In the genomic region with DNA sequence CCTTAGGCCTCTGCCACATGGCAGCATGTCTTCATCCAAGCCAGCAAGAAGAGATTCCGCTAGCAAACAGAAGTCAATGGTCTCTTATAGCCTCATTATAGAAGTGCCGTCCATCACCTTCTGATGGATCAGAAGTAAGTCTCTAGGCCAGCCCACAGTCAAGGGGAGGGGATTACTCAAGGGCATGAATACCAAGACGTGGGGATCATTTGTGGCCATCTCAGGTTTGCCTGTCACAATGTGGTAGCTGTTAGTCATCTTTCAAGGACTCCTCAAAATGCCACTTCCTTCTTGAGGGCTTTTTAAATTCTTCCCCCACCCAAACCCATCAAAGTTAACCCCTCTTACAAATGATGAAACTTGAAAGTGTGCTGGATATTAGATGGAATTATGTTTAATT, we compare ENCODE assay signal across 1 cellular context.
TF ChIP-seq lines count a peak whose summit lies in the region.

No MANE protein-coding gene starts in this region.

TF ChIP-seq in GM23338, 12 proteins besides CTCF, POLR2A, EP300 and RAD21:
- TF ChIP-seq, protein P1, sequence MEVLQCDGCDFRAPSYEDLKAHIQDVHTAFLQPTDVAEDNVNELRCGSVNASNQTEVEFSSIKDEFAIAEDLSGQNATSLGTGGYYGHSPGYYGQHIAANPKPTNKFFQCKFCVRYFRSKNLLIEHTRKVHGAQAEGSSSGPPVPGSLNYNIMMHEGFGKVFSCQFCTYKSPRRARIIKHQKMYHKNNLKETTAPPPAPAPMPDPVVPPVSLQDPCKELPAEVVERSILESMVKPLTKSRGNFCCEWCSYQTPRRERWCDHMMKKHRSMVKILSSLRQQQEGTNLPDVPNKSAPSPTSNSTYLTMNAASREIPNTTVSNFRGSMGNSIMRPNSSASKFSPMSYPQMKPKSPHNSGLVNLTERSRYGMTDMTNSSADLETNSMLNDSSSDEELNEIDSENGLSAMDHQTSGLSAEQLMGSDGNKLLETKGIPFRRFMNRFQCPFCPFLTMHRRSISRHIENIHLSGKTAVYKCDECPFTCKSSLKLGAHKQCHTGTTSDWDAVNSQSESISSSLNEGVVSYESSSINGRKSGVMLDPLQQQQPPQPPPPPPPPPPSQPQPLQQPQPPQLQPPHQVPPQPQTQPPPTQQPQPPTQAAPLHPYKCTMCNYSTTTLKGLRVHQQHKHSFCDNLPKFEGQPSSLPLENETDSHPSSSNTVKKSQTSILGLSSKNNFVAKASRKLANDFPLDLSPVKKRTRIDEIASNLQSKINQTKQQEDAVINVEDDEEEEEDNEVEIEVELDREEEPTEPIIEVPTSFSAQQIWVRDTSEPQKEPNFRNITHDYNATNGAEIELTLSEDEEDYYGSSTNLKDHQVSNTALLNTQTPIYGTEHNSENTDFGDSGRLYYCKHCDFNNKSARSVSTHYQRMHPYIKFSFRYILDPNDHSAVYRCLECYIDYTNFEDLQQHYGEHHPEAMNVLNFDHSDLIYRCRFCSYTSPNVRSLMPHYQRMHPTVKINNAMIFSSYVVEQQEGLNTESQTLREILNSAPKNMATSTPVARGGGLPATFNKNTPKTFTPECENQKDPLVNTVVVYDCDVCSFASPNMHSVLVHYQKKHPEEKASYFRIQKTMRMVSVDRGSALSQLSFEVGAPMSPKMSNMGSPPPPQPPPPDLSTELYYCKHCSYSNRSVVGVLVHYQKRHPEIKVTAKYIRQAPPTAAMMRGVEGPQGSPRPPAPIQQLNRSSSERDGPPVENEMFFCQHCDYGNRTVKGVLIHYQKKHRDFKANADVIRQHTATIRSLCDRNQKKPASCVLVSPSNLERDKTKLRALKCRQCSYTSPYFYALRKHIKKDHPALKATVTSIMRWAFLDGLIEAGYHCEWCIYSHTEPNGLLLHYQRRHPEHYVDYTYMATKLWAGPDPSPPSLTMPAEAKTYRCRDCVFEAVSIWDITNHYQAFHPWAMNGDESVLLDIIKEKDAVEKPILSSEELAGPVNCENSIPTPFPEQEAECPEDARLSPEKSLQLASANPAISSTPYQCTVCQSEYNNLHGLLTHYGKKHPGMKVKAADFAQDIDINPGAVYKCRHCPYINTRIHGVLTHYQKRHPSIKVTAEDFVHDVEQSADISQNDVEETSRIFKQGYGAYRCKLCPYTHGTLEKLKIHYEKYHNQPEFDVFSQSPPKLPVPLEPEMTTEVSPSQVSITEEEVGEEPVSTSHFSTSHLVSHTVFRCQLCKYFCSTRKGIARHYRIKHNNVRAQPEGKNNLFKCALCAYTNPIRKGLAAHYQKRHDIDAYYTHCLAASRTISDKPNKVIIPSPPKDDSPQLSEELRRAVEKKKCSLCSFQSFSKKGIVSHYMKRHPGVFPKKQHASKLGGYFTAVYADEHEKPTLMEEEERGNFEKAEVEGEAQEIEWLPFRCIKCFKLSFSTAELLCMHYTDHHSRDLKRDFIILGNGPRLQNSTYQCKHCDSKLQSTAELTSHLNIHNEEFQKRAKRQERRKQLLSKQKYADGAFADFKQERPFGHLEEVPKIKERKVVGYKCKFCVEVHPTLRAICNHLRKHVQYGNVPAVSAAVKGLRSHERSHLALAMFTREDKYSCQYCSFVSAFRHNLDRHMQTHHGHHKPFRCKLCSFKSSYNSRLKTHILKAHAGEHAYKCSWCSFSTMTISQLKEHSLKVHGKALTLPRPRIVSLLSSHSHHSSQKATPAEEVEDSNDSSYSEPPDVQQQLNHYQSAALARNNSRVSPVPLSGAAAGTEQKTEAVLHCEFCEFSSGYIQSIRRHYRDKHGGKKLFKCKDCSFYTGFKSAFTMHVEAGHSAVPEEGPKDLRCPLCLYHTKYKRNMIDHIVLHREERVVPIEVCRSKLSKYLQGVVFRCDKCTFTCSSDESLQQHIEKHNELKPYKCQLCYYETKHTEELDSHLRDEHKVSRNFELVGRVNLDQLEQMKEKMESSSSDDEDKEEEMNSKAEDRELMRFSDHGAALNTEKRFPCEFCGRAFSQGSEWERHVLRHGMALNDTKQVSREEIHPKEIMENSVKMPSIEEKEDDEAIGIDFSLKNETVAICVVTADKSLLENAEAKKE (CRISPR knock-in tag; IDR thresholded peaks at IDR 0.05) = no peak
- TF ChIP-seq, protein P2, sequence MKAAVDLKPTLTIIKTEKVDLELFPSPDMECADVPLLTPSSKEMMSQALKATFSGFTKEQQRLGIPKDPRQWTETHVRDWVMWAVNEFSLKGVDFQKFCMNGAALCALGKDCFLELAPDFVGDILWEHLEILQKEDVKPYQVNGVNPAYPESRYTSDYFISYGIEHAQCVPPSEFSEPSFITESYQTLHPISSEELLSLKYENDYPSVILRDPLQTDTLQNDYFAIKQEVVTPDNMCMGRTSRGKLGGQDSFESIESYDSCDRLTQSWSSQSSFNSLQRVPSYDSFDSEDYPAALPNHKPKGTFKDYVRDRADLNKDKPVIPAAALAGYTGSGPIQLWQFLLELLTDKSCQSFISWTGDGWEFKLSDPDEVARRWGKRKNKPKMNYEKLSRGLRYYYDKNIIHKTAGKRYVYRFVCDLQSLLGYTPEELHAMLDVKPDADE (IDR thresholded peaks at IDR 0.05) = no peak
